In genomic region chr1:14653461-14653960, GRCh38 we compare ENCODE assay signal across 24 cellular contexts. TPM values are rescaled to one million over a fixed set of nuclear protein-coding genes. Genes with fewer than 3 reads are reported as not detected.
DNase-seq lines count a peak whose midpoint lies in the region; ATAC-seq and TF ChIP-seq lines count a peak whose summit lies in the region.
"Had no signal": no experiment of that assay in that cellular context is flagged by ENCODE, and none has a peak within 500 bp of the region (broad histone marks: within the 10 kb centered on the region; RNA-seq: fewer than 3 reads in every experiment).

No MANE protein-coding gene starts in this region.

- no peak overlapping the region for H3K27ac ChIP-seq in colonic mucosa
- H3K27ac ChIP-seq: A549, BLaER1, PC-9, SK-N-MC had no signal

- H3K9ac ChIP-seq in colonic mucosa (ENCODE audit: low read depth in 2 of 2, low read length in 2 of 2), result no peak overlapping the region
- H3K9ac ChIP-seq: BLaER1 had no signal

- H3K4me3 ChIP-seq in colonic mucosa, result no peak overlapping the region
- H3K4me3 ChIP-seq: A549, BLaER1, PC-9, SK-N-MC had no signal

- intact Hi-C loops in colonic mucosa (cut with DNase I), result no loop called here

- H3K4me1 ChIP-seq in colonic mucosa, result no peaks in the 10 kb centered on the region
- H3K4me1 ChIP-seq: A549, BLaER1, Caco-2 had no signal

- H3K27me3 ChIP-seq in colonic mucosa, result no peaks in the 10 kb centered on the region
- H3K27me3 ChIP-seq: BLaER1 had no signal

- peak; percentile 41 for DNase-seq in AG20443 (ENCODE audit: low spot score)
- DNase-seq in T1000 (lab: John Stamatoyannopoulos, UW), result peak; percentile 76
- DNase-seq in fibroblast of gingiva (ENCODE audit: low read depth), result peak; percentile 73
- DNase-seq in smooth muscle cell of the brain vasculature (ENCODE audit: low read depth, low spot score), result peak; percentile 1
- DNase-seq in SW480 (ENCODE audit: low spot score), result no peak
- no peak for DNase-seq in colonic mucosa
- DNase-seq: Caco-2; CD4-positive, alpha-beta T cell; DND-41; GOT3; NCI-H1417; NCI-H1694 treated with DMSO at 0.1 percent for 48 hours; NCI-H2081 treated with DMSO at 0.1 percent for 48 hours; NCI-H2171 treated with DMSO at 0.1 percent for 48 hours; NCI-H446; NCI-H526; PC-9; RPMI8226; SHP77 treated with DMSO at 0.1 percent for 48 hours; SW 1271 had no signal

- no peaks in the 10 kb centered on the region for H3K9me3 ChIP-seq in colonic mucosa
- H3K9me3 ChIP-seq: A549, BLaER1, Caco-2 had no signal

- no peak for ATAC-seq in HG03196 (IDR thresholded peaks at IDR 0.05; ENCODE audit: unreplicated experiment)
- ATAC-seq: A549 had no signal

- TF ChIP-seq CTCF in colonic mucosa (IDR thresholded peaks at IDR 0.05), result no peak

- H3K36me3 ChIP-seq in colonic mucosa, result no peaks in the 10 kb centered on the region
- H3K36me3 ChIP-seq: BLaER1 had no signal

RNA-seq across cellular contexts. Expression of gene KAZN, which starts 55.0 kb away (rescaled TPM):
- total RNA-seq in colonic mucosa, result 10 to 100 TPM in 1 of 2 donors, 1 to 10 TPM in 1; 9.8 to 12.2 TPM

Comparison
In these comparisons a context has a peak if more than half of its experiments do, and no peak if none do; other contexts are left out.
1. DNase-seq: peak in AG20443 (single experiment), T1000 (single experiment), fibroblast of gingiva (single experiment) and smooth muscle cell of the brain vasculature (single experiment); none in SW480 (single experiment) and colonic mucosa (single experiment).